ENCODE assay signal across 16 cellular contexts in the genomic region with DNA sequence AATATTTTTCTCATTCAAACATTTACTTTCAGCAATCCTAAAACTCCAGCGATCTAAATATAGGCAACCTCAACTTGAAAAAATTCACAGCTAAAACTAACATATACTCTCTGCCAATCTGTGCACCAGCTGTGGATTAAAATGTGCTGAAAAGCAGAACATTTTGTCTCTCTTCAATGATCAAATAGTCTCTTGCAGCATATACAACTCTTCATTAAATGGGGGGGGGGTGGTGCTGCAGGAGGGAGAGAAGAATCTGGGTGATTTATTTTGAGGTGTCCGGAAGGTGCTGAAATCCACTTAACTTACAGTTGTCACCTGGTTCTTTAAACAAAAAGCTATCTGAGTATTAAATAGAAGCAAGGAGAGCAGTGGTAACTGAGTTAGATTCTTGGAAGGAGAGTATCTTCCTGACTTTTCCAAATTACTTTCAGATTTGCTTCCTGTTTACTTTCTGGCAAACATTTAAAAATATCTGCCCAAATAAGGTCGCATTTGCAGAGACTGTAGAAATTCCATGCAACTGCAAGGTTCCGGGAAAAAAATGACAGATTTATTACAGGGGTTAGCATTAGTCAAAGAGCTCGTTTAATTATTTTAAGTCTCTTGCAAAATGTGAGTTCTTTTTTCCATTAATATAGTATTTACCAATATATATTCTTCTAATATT.
DNase-seq lines count a peak whose midpoint lies in the region; ATAC-seq, FAIRE-seq and TF ChIP-seq lines count a peak whose summit lies in the region.
"Had no signal": no experiment of that assay in that cellular context is flagged by ENCODE, and none has a peak within 500 bp of the region (broad histone marks: within the 10 kb centered on the region; RNA-seq: fewer than 3 reads in every experiment).

No MANE protein-coding gene starts in this region.

- no peak for FAIRE-seq in HepG2 (lab: Jason Lieb, UNC)
- peak; percentile 51 for FAIRE-seq in endometrium (lab: Jason Lieb, UNC)

- TF ChIP-seq RAD21 in liver (IDR thresholded peaks at IDR 0.05) (no peak), HepG2 (CRISPR knock-in tag; IDR thresholded peaks at IDR 0.05) (no peak)

- H3K36me3 Mint-ChIP-seq in CD8-positive, alpha-beta memory T cell = no peaks in the 10 kb centered on the region
- H3K36me3 Mint-ChIP-seq: activated naive CD8-positive, alpha-beta T cell treated with anti-CD3 and anti-CD28 coated beads for 36 hours; IgD-negative memory B cell had no signal

- ATAC-seq in HepG2 (no peak), left lung (no peak), HG02840 (IDR thresholded peaks at IDR 0.05; ENCODE audit: low FRiP score, unreplicated experiment) (no peak), omental fat pad (ENCODE audit: low FRiP score) (no peak)
- ATAC-seq: activated T-cell treated with anti-CD3 and anti-CD28 coated beads, Interleukin-2, amount 50 U/mL, for 4 hours had no signal

- intact Hi-C loops in HepG2 (cut with micrococcal nuclease; ENCODE audit: unreplicated experiment) (no loop called here), left lung (cut with DNase I) (no loop called here)

- H3K4me1 Mint-ChIP-seq in CD8-positive, alpha-beta memory T cell = no peaks in the 10 kb centered on the region
- H3K4me1 Mint-ChIP-seq: activated naive CD8-positive, alpha-beta T cell treated with anti-CD3 and anti-CD28 coated beads for 36 hours; IgD-negative memory B cell had no signal

- no peak overlapping the region for H3K9ac ChIP-seq in liver (ENCODE audit: low read depth in 1 of 2, low read length in 2 of 2)
- H3K9ac ChIP-seq in HepG2 (ENCODE audit: insufficient read depth, low read depth, low read length) = no peak overlapping the region

- no peaks in the 10 kb centered on the region for H3K9me3 ChIP-seq in liver (ENCODE audit: control insufficient read depth in 4 of 4, low read length in 3 of 4)
- no peaks in the 10 kb centered on the region for H3K9me3 ChIP-seq in HepG2 (ENCODE audit: low read length)
- H3K9me3 ChIP-seq in left lung = no peaks in the 10 kb centered on the region
- H3K9me3 ChIP-seq in CD8-positive, alpha-beta memory T cell (ENCODE audit: low read length) = no peaks in the 10 kb centered on the region
- H3K9me3 ChIP-seq: psoas muscle, thoracic aorta had no signal

- TF ChIP-seq EP300 in HepG2 (IDR thresholded peaks at IDR 0.05; ENCODE audit: low read depth in 2 of 2, low read length in 2 of 2) = no peak
- no peak for TF ChIP-seq EP300 in HepG2 (CRISPR knock-in tag; IDR thresholded peaks at IDR 0.05; ENCODE audit: borderline replicate concordance)

- in situ Hi-C loops in HepG2 (cut with HindIII; ENCODE audit: extremely low pct_ligation_motif_present, low pct_unique_long_range_greater_than_20kb) = no loop called here

- 57% methylated on average over 5 of the region's 5 CpGs for WGBS in liver
- WGBS in HepG2 (ENCODE audit: low lambda C conversion rate) = 1% methylated on average over 5 of the region's 5 CpGs

- no peak overlapping the region for H3K4me2 ChIP-seq in HepG2 (ENCODE audit: low read depth, low read length)

- H4K20me1 ChIP-seq in HepG2 (ENCODE audit: insufficient read depth, low read length) = no peaks in the 10 kb centered on the region

- H3K27me3 Mint-ChIP-seq in CD8-positive, alpha-beta memory T cell = peaks cover 0 to 3% of the 10 kb centered on the region in 2 donors
- H3K27me3 Mint-ChIP-seq: activated naive CD8-positive, alpha-beta T cell treated with anti-CD3 and anti-CD28 coated beads for 36 hours; IgD-negative memory B cell had no signal

- CTCF ChIA-PET in HepG2 (lab: Yijun Ruan, JAX; ENCODE audit: low intra/inter-chr PET ratio, low total read pairs) = no interaction called here
- CTCF ChIA-PET in CD8-positive, alpha-beta memory T cell (lab: Charles Lee) = no interaction called here

- no peak overlapping the region for H3K4me3 ChIP-seq in liver (ENCODE audit: low read depth in 1 of 3, low read length in 3 of 3)
- H3K4me3 ChIP-seq in HepG2 (replicated peaks in 1 of 3; ENCODE audit: insufficient read depth in 1 of 3, low read depth in 2 of 3, low read length in 3 of 3) = no peak overlapping the region
- no peak overlapping the region for H3K4me3 ChIP-seq in left lung
- no peak overlapping the region for H3K4me3 ChIP-seq in CD8-positive, alpha-beta memory T cell (ENCODE audit: low read length)
- H3K4me3 ChIP-seq: psoas muscle, thoracic aorta had no signal

- DNase-seq in HepG2 (ENCODE audit: low spot score) = no peak
- no peak for DNase-seq in left lung
- no peak for DNase-seq in effector CD4-positive, alpha-beta T cell
- no peak for DNase-seq in omental fat pad (ENCODE audit: low spot score)
- no peak for DNase-seq in CD8-positive, alpha-beta memory T cell
- DNase-seq: activated naive CD8-positive, alpha-beta T cell treated with anti-CD3 and anti-CD28 coated beads for 36 hours; activated T-cell treated with anti-CD3 and anti-CD28 coated beads, Interleukin-2, amount 50 U/mL, for 4 hours; DMS 273 treated with DMSO at 0.1 percent for 48 hours; GOT3; NCI-H1092 treated with DMSO at 0.1 percent for 48 hours; psoas muscle had no signal

- H3K4me1 ChIP-seq in liver (ENCODE audit: control insufficient read depth in 4 of 4, insufficient read depth in 4 of 4, low read length in 3 of 4) = no peaks in the 10 kb centered on the region
- no peaks in the 10 kb centered on the region for H3K4me1 ChIP-seq in HepG2 (ENCODE audit: insufficient read depth, low read length)
- H3K4me1 ChIP-seq in left lung = no peaks in the 10 kb centered on the region
- H3K4me1 ChIP-seq in CD8-positive, alpha-beta memory T cell (ENCODE audit: insufficient read depth, low read length) = no peaks in the 10 kb centered on the region

- no peak overlapping the region for H3K4me3 Mint-ChIP-seq in CD8-positive, alpha-beta memory T cell
- H3K4me3 Mint-ChIP-seq: activated naive CD8-positive, alpha-beta T cell treated with anti-CD3 and anti-CD28 coated beads for 36 hours; activated T-cell treated with anti-CD3 and anti-CD28 coated beads, Interleukin-2, amount 50 U/mL, for 4 hours; IgD-negative memory B cell had no signal

- no peak for TF ChIP-seq POLR2A in HepG2 (IDR thresholded peaks at IDR 0.05; ENCODE audit: insufficient read depth in 1 of 2, low read depth in 2 of 2, low read length in 2 of 2)

- POLR2A ChIA-PET in HepG2 (lab: Yijun Ruan, JAX) = no interaction called here
- POLR2A ChIA-PET in CD8-positive, alpha-beta memory T cell (lab: Charles Lee) = no interaction called here

- no peaks in the 10 kb centered on the region for H3K79me2 ChIP-seq in HepG2 (ENCODE audit: insufficient read depth, low read length)

- no TSS peak for BruUV-seq in HepG2 (replicated peaks; lab: Mats Ljungman, UMichigan)

- H3K27ac ChIP-seq in liver (ENCODE audit: low read depth in 1 of 2, low read length in 2 of 2) = no peak overlapping the region
- no peak overlapping the region for H3K27ac ChIP-seq in HepG2 (ENCODE audit: extremely low read length, insufficient read depth, low read length)
- peak overlapping the region; percentile 10 to 14 for H3K27ac ChIP-seq in left lung
- H3K27ac ChIP-seq in CD8-positive, alpha-beta memory T cell (ENCODE audit: low read depth, low read length) = no peak overlapping the region
- H3K27ac ChIP-seq: psoas muscle, thoracic aorta had no signal

- TF ChIP-seq CTCF in liver (IDR thresholded peaks at IDR 0.05; ENCODE audit: low read depth, low read length, missing input control) = no peak
- TF ChIP-seq CTCF in HepG2 (CRISPR knock-in tag; IDR thresholded peaks at IDR 0.05) = no peak
- TF ChIP-seq CTCF in left lung (IDR thresholded peaks at IDR 0.05) = no peak
- no peak for TF ChIP-seq CTCF in omental fat pad (IDR thresholded peaks at IDR 0.05)

- peaks cover 0 to 3% (median 3%) of the 10 kb centered on the region in 5 donors for H3K9me3 Mint-ChIP-seq in CD8-positive, alpha-beta memory T cell
- H3K9me3 Mint-ChIP-seq: activated naive CD8-positive, alpha-beta T cell treated with anti-CD3 and anti-CD28 coated beads for 36 hours; activated T-cell treated with anti-CD3 and anti-CD28 coated beads, Interleukin-2, amount 50 U/mL, for 4 hours had no signal

- H3K27ac Mint-ChIP-seq in CD8-positive, alpha-beta memory T cell = no peak overlapping the region
- H3K27ac Mint-ChIP-seq: activated naive CD8-positive, alpha-beta T cell treated with anti-CD3 and anti-CD28 coated beads for 36 hours; IgD-negative memory B cell had no signal

- no peaks in the 10 kb centered on the region for H3K36me3 ChIP-seq in liver (ENCODE audit: control insufficient read depth in 4 of 4, insufficient read depth in 3 of 4, low read depth in 1 of 4, low read length in 3 of 4)
- H3K36me3 ChIP-seq in HepG2 (replicated peaks in 1 of 2; ENCODE audit: control insufficient read depth in 1 of 2, insufficient read depth in 2 of 2, low read length in 2 of 2) = no peaks in the 10 kb centered on the region
- H3K36me3 ChIP-seq in left lung = no peaks in the 10 kb centered on the region
- H3K36me3 ChIP-seq in CD8-positive, alpha-beta memory T cell (ENCODE audit: insufficient read depth, low read length) = no peaks in the 10 kb centered on the region
- H3K36me3 ChIP-seq: thoracic aorta had no signal

- no peak overlapping the region for H2AFZ ChIP-seq in HepG2 (ENCODE audit: low read length)

- no peaks in the 10 kb centered on the region for H3K27me3 ChIP-seq in liver (ENCODE audit: control insufficient read depth in 4 of 4, insufficient read depth in 4 of 4, low read length in 3 of 4)
- H3K27me3 ChIP-seq in HepG2 (ENCODE audit: control insufficient read depth in 1 of 2, insufficient read depth in 2 of 2, low read length in 2 of 2) = no peaks in the 10 kb centered on the region
- no peaks in the 10 kb centered on the region for H3K27me3 ChIP-seq in left lung
- H3K27me3 ChIP-seq in CD8-positive, alpha-beta memory T cell (ENCODE audit: insufficient read depth, low read length, poor library complexity, severe bottlenecking) = no peaks in the 10 kb centered on the region

TF ChIP-seq in liver, 16 proteins besides CTCF, POLR2A, EP300 and RAD21:
- TF ChIP-seq SP1 (IDR thresholded peaks at IDR 0.05) = peak; percentile 28
- TF ChIP-seq RXRA (IDR thresholded peaks at IDR 0.05) = no peak
TF ChIP-seq in liver: peak in this region for 1.

Comparison
In these comparisons a context has a peak if more than half of its experiments do, and no peak if none do; other contexts are left out.
1. H3K27ac ChIP-seq: peak in left lung (2 of 2); none in liver (0 of 2), HepG2 (single experiment) and CD8-positive, alpha-beta memory T cell (single experiment).